In the genomic region with DNA sequence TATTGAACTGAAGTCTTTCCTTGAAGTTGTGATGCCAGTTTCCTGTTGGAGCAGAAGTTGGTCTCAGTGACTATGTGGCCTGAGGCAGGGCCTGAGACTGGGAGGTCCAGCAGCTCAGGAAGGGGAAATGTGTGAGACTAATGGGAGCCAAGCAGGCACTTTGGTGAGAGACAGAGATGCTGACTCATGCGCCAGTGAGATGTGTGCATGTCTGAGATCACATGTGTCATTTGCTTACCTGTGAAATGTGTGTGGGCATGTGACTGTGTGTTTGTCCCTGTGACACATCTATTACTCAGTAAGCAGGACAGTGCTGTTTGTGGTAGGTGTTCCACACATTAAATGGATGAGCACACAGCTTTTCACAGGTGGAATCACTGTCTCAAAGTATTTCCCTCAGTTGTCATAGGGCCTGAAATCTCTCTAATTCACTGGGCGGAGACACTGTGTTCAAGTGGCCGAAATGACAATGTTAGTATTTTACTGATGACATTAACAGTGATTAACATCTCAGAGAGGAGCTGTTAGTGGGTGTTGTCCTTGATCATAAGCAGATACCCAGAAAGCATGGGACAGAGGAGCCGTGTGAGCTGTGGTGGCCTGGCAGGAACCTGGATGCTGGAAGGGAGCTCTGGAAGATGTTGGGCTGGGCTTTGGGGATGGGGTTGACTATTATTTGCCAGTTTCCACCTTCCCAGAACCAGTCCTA, we compare ENCODE assay signal across 10 cellular contexts. TPM values are rescaled to one million over a fixed set of nuclear protein-coding genes. Genes with fewer than 3 reads are reported as not detected.
DNase-seq lines count a peak whose midpoint lies in the region; ATAC-seq and TF ChIP-seq lines count a peak whose summit lies in the region.
"Had no signal": no experiment of that assay in that cellular context is flagged by ENCODE, and none has a peak within 500 bp of the region (broad histone marks: within the 10 kb centered on the region; RNA-seq: fewer than 3 reads in every experiment).

No MANE protein-coding gene starts in this region.

- no peak for TF ChIP-seq CTCF in coronary artery (IDR thresholded peaks at IDR 0.05)
- TF ChIP-seq CTCF in transverse colon (IDR thresholded peaks at IDR 0.05): no peak

- DNase-seq in NCI-H69 (lab: John Stamatoyannopoulos, UW): peak; percentile 8
- DNase-seq in coronary artery (ENCODE audit: low spot score): peak; percentile 57
- peak; percentile 62 for DNase-seq in stimulated activated CD4-positive, alpha-beta T cell treated with anti-CD3 and anti-CD28 coated beads, Interleukin-15, amount 100 ng/mL, for 24 hours
- DNase-seq in ecto neural progenitor cell (ENCODE audit: low spot score): no peak
- no peak for DNase-seq in NCI-H82 (lab: John Stamatoyannopoulos, UW)
- DNase-seq in NCI-H1694 treated with DMSO at 0.1 percent for 48 hours (lab: John Stamatoyannopoulos, UW): no peak
- no peak for DNase-seq in transverse colon
- DNase-seq: NCI-H1436 had no signal

- no peak for TF ChIP-seq POLR2A in transverse colon (IDR thresholded peaks at IDR 0.05)

- no peaks in the 10 kb centered on the region for H3K27me3 ChIP-seq in transverse colon

- peaks cover 0 to 14% (median 0%) of the 10 kb centered on the region in 4 donors for H3K4me1 ChIP-seq in transverse colon

- H3K27ac ChIP-seq in coronary artery (no peak overlapping the region), transverse colon (no peak overlapping the region)

- peak; percentile 41 for ATAC-seq in GM18870 (IDR thresholded peaks at IDR 0.05; ENCODE audit: unreplicated experiment)

- no peak overlapping the region for H3K4me3 ChIP-seq in coronary artery
- H3K4me3 ChIP-seq in transverse colon: no peak overlapping the region

- in situ Hi-C loops in transverse colon (cut with MboI; ENCODE audit: low pct_ligation_motif_present in 1 of 4, low pct_unique_long_range_greater_than_20kb in 1 of 4, low sequenced_read_pairs in 3 of 4): loop anchor here in 2 of 4 donors (10.0 kb wide), 2 partner anchors 86 to 96 kb away; no protein-coding TSS in a partner anchor

- intact Hi-C loops in transverse colon (cut with DNase I; ENCODE audit: low total_unique reads): no loop called here

- no peaks in the 10 kb centered on the region for H3K9me3 ChIP-seq in transverse colon

- no peaks in the 10 kb centered on the region for H3K36me3 ChIP-seq in transverse colon

- WGBS in transverse colon (ENCODE audit: low coverage in 1 of 2), 2 donors: 91% methylated on average over 4 of the region's 4 CpGs; no CpG with 5 or more reads in 1 of the 2 donors

- TF ChIP-seq EP300 in transverse colon (IDR thresholded peaks at IDR 0.05; ENCODE audit: low read depth): no peak

RNA-seq across cellular contexts. Expression of a gene that starts 7.4 kb away (rescaled TPM):
- total RNA-seq in transverse colon: 1 to 10 TPM; 1.1 to 6.8 (median 4.9) TPM

RNA-seq across cellular contexts. Expression of a gene that starts 13.2 kb away (rescaled TPM):
- 1 to 10 TPM in 2 of 4 donors, under 1 TPM in 1, not detected in 1; 0.41 to 3.0 (median 1.9) TPM for total RNA-seq in transverse colon

RNA-seq across cellular contexts. Expression of a gene that starts 16.0 kb away (rescaled TPM):
- total RNA-seq in transverse colon: 10 to 100 TPM; 16.8 to 58.0 (median 38.9) TPM

RNA-seq across cellular contexts. Expression of a gene that starts 29.7 kb away (rescaled TPM):
- under 1 TPM in 1 of 4 donors, not detected in 3; 0.14 TPM for total RNA-seq in transverse colon
- total RNA-seq: activated CD8-positive, alpha-beta memory T cell treated with anti-CD3 and anti-CD28 coated beads for 36 hours had no signal

RNA-seq across cellular contexts. Expression of a gene that starts 30.2 kb away (rescaled TPM):
- total RNA-seq in transverse colon: 10 to 100 TPM in 2 of 4 donors, 1 to 10 TPM in 2; 7.8 to 21.3 (median 9.6) TPM

Comparison
In these comparisons a context has a peak if more than half of its experiments do, and no peak if none do; other contexts are left out.
1. DNase-seq: peak in NCI-H69 (single experiment), coronary artery (single experiment) and stimulated activated CD4-positive, alpha-beta T cell treated with anti-CD3 and anti-CD28 coated beads, Interleukin-15, amount 100 ng/mL, for 24 hours (single experiment); none in ecto neural progenitor cell (single experiment), NCI-H82 (single experiment), NCI-H1694 treated with DMSO at 0.1 percent for 48 hours (single experiment) and transverse colon (single experiment).